Comparison of ENCODE assay signal across 22 cellular contexts in genomic region chr17:71546369-71546864, GRCh38.
A peak's percentile ranks its signal among the peaks of the same experiment; 100 is the strongest.
DNase-seq lines count a peak whose midpoint lies in the region; ATAC-seq and TF ChIP-seq lines count a peak whose summit lies in the region.
"Had no signal": no experiment of that assay in that cellular context is flagged by ENCODE, and none has a peak within 500 bp of the region (broad histone marks: within the 10 kb centered on the region; RNA-seq: fewer than 3 reads in every experiment).

No MANE protein-coding gene starts in this region.

- H3K4me3 ChIP-seq in SK-N-SH (ENCODE audit: low read depth in 2 of 2, low read length in 1 of 2) (no peak overlapping the region), IMR-90 (ENCODE audit: insufficient read depth, low read depth, low read length) (no peak overlapping the region)
- H3K4me3 ChIP-seq: BLaER1 had no signal

- dilution Hi-C loops in IMR-90 (cut with HindIII; ENCODE audit: low sequenced_read_pairs, unreplicated experiment), result no loop called here

- no peak for TF ChIP-seq RAD21 in SK-N-SH (IDR thresholded peaks at IDR 0.05; ENCODE audit: low read length)
- no peak for TF ChIP-seq RAD21 in IMR-90 (IDR thresholded peaks at IDR 0.05; ENCODE audit: low read length)

- intact Hi-C loops in IMR-90 (cut with micrococcal nuclease), result no loop called here

- no peaks in the 10 kb centered on the region for H3K27me3 Mint-ChIP-seq in chondrocyte (ENCODE audit: low read depth)
- H3K27me3 Mint-ChIP-seq: CD4-positive, CD25-positive, alpha-beta regulatory T cell; CD8-positive, alpha-beta memory T cell had no signal

- WGBS in SK-N-SH (ENCODE audit: low lambda C conversion rate), result 71% methylated on average over 4 of the region's 4 CpGs
- WGBS in IMR-90 (ENCODE audit: extremely low coverage in 2 of 2, insufficient read length in 1 of 2), 2 experiments, result no CpG with 5 or more reads among the region's 4 CpGs

- no peak overlapping the region for H2BK15ac ChIP-seq in IMR-90 (ENCODE audit: low read depth, low read length)

- H3K36me3 ChIP-seq in SK-N-SH (replicated peaks in 1 of 2; ENCODE audit: control insufficient read depth in 1 of 2, insufficient read depth in 2 of 2, low read length in 1 of 2) (no peaks in the 10 kb centered on the region), IMR-90 (ENCODE audit: control insufficient read depth, insufficient read depth, low read length) (no peaks in the 10 kb centered on the region)
- H3K36me3 ChIP-seq: BE2C, BLaER1 had no signal

- no peak overlapping the region for H3K56ac ChIP-seq in IMR-90 (ENCODE audit: extremely low read depth, insufficient read depth, low read length)

- 0 out of 2 replicates have a peak overlapping the region, but pooled peaks have one; percentile 30 for H2AFZ ChIP-seq in SK-N-SH (ENCODE audit: low read depth)
- no peak overlapping the region for H2AFZ ChIP-seq in IMR-90 (replicated peaks; ENCODE audit: low read length, poor library complexity)

- no peaks in the 10 kb centered on the region for H3K9me2 ChIP-seq in SK-N-SH

- no peak for DNase-seq in SK-N-SH
- DNase-seq in IMR-90, result no peak
- no peak for DNase-seq in chondrocyte (ENCODE audit: low spot score)
- no peak for DNase-seq in DMS53 treated with DMSO at 0.1 percent for 48 hours (lab: John Stamatoyannopoulos, UW; ENCODE audit: unreplicated experiment)
- DNase-seq in NCI-H187 treated with DMSO at 0.1 percent for 48 hours (lab: John Stamatoyannopoulos, UW), result no peak
- no peak for DNase-seq in activated naive CD4-positive, alpha-beta T cell treated with Interleukin-2 at 50 U/mL for 16 hours
- DNase-seq: ACHN; BE2C; C1 segment of cervical spinal cord; CD4-positive, alpha-beta memory T cell; CD4-positive, CD25-positive, alpha-beta regulatory T cell; COR-L47; DMS 273 treated with DMSO at 0.1 percent for 48 hours; DMS153; DMS53; DMS79 treated with DMSO at 0.1 percent for 48 hours; GF-D8 had no signal

- no peaks in the 10 kb centered on the region for H3K36me3 Mint-ChIP-seq in chondrocyte (ENCODE audit: low read depth)
- H3K36me3 Mint-ChIP-seq: CD14-positive monocyte; CD4-positive, alpha-beta memory T cell; CD4-positive, CD25-positive, alpha-beta regulatory T cell; CD8-positive, alpha-beta memory T cell had no signal

- H3K9me1 ChIP-seq in IMR-90 (ENCODE audit: insufficient read depth, low read length), result no peaks in the 10 kb centered on the region

- H2AK5ac ChIP-seq in IMR-90 (ENCODE audit: low read depth, low read length), result no peak overlapping the region

- no peak for ATAC-seq in SK-N-SH treated with all-trans-retinoic acid at 6 μM for 48 hours
- ATAC-seq in IMR-90 (ENCODE audit: low read depth), result no peak

- H3K4me1 ChIP-seq in SK-N-SH (ENCODE audit: control insufficient read depth in 1 of 2, insufficient read depth in 2 of 2, low read depth in 1 of 2, low read length in 1 of 2) (peaks cover 0 to 16% of the 10 kb centered on the region in 2 experiments; a peak in 2 of 4 replicates), IMR-90 (ENCODE audit: control insufficient read depth, insufficient read depth, low read length) (peaks cover 6% of the 10 kb centered on the region; the same call in 1 of the 2 replicates)
- H3K4me1 ChIP-seq: BLaER1 had no signal

- no peak overlapping the region for H4K5ac ChIP-seq in IMR-90 (ENCODE audit: low read depth, low read length)

- BruUV-seq in IMR-90 (replicated peaks; lab: Mats Ljungman, UMichigan), result no TSS peak

- TF ChIP-seq EP300 in SK-N-SH (IDR thresholded peaks at IDR 0.05; ENCODE audit: borderline replicate concordance in 1 of 2, low read depth in 1 of 2, low read length in 1 of 2), result no peak

- H3K9me3 Mint-ChIP-seq in chondrocyte (ENCODE audit: low read depth), result no peaks in the 10 kb centered on the region

- no peaks in the 10 kb centered on the region for H3F3A ChIP-seq in SK-N-SH (replicated peaks; ENCODE audit: insufficient read depth)

- no peaks in the 10 kb centered on the region for H3K9me3 ChIP-seq in SK-N-SH
- no peaks in the 10 kb centered on the region for H3K9me3 ChIP-seq in IMR-90 (ENCODE audit: control insufficient read depth, insufficient read depth, low read length)
- H3K9me3 ChIP-seq: BE2C, BLaER1 had no signal

- H2BK120ac ChIP-seq in IMR-90 (ENCODE audit: low read depth, low read length), result no peak overlapping the region

- peak overlapping the region; percentile 15 for H2BK5ac ChIP-seq in IMR-90 (ENCODE audit: low read depth, low read length, poor library complexity, severe bottlenecking)

- TF ChIP-seq POLR2A in IMR-90 (IDR thresholded peaks at IDR 0.05; ENCODE audit: low read depth, low read length), result no peak

- H3K23ac ChIP-seq in IMR-90 (ENCODE audit: low read depth, low read length), result no peak overlapping the region

- no peak overlapping the region for H3K4ac ChIP-seq in IMR-90 (ENCODE audit: low read depth, low read length)

- POLR2A ChIA-PET in SK-N-SH (lab: Yijun Ruan, JAX) (no interaction called here), IMR-90 (lab: Charles Lee; ENCODE audit: unreplicated experiment) (no interaction called here)

- H4K20me1 ChIP-seq in SK-N-SH (ENCODE audit: insufficient read depth) (no peaks in the 10 kb centered on the region), IMR-90 (ENCODE audit: insufficient read depth, low read length) (no peaks in the 10 kb centered on the region)
- H4K20me1 ChIP-seq: BLaER1 had no signal

- H3K4me2 ChIP-seq in SK-N-SH (peak overlapping the region; percentile 27; the same call in 1 of the 2 replicates), IMR-90 (ENCODE audit: low read depth, low read length) (no peak overlapping the region)
- H3K4me2 ChIP-seq: BLaER1 had no signal

- H3K27ac Mint-ChIP-seq in chondrocyte (ENCODE audit: unreplicated experiment), result peak overlapping the region; percentile 25
- H3K27ac Mint-ChIP-seq: CD14-positive monocyte; CD4-positive, alpha-beta memory T cell; CD8-positive, alpha-beta memory T cell had no signal

- H3K27ac ChIP-seq in SK-N-SH (ENCODE audit: low read depth in 2 of 2, low read length in 1 of 2) (no peak overlapping the region), IMR-90 (ENCODE audit: insufficient read depth, low read length) (no peak overlapping the region)
- H3K27ac ChIP-seq: 22Rv1, BLaER1 had no signal

- in situ Hi-C loops in IMR-90 (cut with MboI; ENCODE audit: low sequenced_read_pairs), result no loop called here

- H3K4me1 Mint-ChIP-seq in chondrocyte (ENCODE audit: low read depth), result peaks cover 25% of the 10 kb centered on the region
- H3K4me1 Mint-ChIP-seq: CD14-positive monocyte; CD4-positive, alpha-beta memory T cell; CD4-positive, CD25-positive, alpha-beta regulatory T cell; CD8-positive, alpha-beta memory T cell had no signal

- H2AK9ac ChIP-seq in IMR-90 (replicated peaks; ENCODE audit: low read depth, low read length, poor library complexity), result no peak overlapping the region

- H3K18ac ChIP-seq in IMR-90 (ENCODE audit: low read depth, low read length), result no peak overlapping the region; the same call in 1 of the 2 replicates

- H3K4me3 Mint-ChIP-seq in chondrocyte (ENCODE audit: unreplicated experiment), result no peak overlapping the region
- H3K4me3 Mint-ChIP-seq: CD14-positive monocyte; CD4-positive, alpha-beta memory T cell; CD4-positive, CD25-positive, alpha-beta regulatory T cell; CD8-positive, alpha-beta memory T cell had no signal

- no peaks in the 10 kb centered on the region for H3K79me1 ChIP-seq in IMR-90 (ENCODE audit: low read depth in 1 of 2, low read length in 2 of 2)

- H4K91ac ChIP-seq in IMR-90 (ENCODE audit: insufficient read depth, low read depth, low read length), result no peak overlapping the region

- H3K9ac ChIP-seq in SK-N-SH (no peak overlapping the region), IMR-90 (ENCODE audit: low read depth, low read length) (no peak overlapping the region)
- H3K9ac ChIP-seq: BLaER1 had no signal

- no peak overlapping the region for H4K8ac ChIP-seq in IMR-90 (ENCODE audit: low read depth in 2 of 2, low read length in 2 of 2)

- TF ChIP-seq CTCF in SK-N-SH (IDR thresholded peaks at IDR 0.05) (no peak), IMR-90 (conservative IDR thresholded peaks at IDR 0.05; ENCODE audit: low read depth, low read length) (no peak), chondrocyte (IDR thresholded peaks at IDR 0.05) (no peak)

- H3K14ac ChIP-seq in IMR-90 (replicated peaks; ENCODE audit: low read depth, low read length), result no peak overlapping the region

- H3K27me3 ChIP-seq in SK-N-SH (ENCODE audit: insufficient read depth), result no peaks in the 10 kb centered on the region
- H3K27me3 ChIP-seq in IMR-90 (ENCODE audit: control insufficient read depth, insufficient read depth, low read length), result no peaks in the 10 kb centered on the region
- H3K27me3 ChIP-seq: BE2C, BLaER1 had no signal

- CTCF ChIA-PET in SK-N-SH (lab: Yijun Ruan, JAX), result no interaction called here
- CTCF ChIA-PET in IMR-90 (lab: Yijun Ruan, JAX), result interaction anchor here (0.9 kb wide), 1 partner anchor 224 kb away, joined by 3 read pairs; no protein-coding TSS in a partner anchor

- no peaks in the 10 kb centered on the region for H3K79me2 ChIP-seq in SK-N-SH (ENCODE audit: insufficient read depth)

- no peak overlapping the region for H2BK20ac ChIP-seq in IMR-90 (ENCODE audit: low read depth, low read length)

TF ChIP-seq in SK-N-SH treated with all-trans-retinoic acid at 6 μM for 48 hours, 23 proteins besides CTCF, POLR2A, EP300 and RAD21:
- no peak for TF ChIP-seq ZC3H10 (CRISPR knock-in tag; IDR thresholded peaks at IDR 0.05)

TF ChIP-seq in IMR-90, 13 proteins besides CTCF, POLR2A, EP300 and RAD21 (continues in another document):
- TF ChIP-seq MAZ (IDR thresholded peaks at IDR 0.05; ENCODE audit: borderline replicate concordance, low read depth, low read length), result no peak
- TF ChIP-seq FOS (IDR thresholded peaks at IDR 0.05; ENCODE audit: low read depth, low read length), result no peak
- TF ChIP-seq BHLHE40 (IDR thresholded peaks at IDR 0.05; ENCODE audit: low read depth, low read length), result no peak
- no peak for TF ChIP-seq RCOR1 (IDR thresholded peaks at IDR 0.05; ENCODE audit: insufficient replicate concordance, low read length)
- no peak for TF ChIP-seq SMC3 (IDR thresholded peaks at IDR 0.05; ENCODE audit: low read depth, low read length)
- TF ChIP-seq CHD1 (IDR thresholded peaks at IDR 0.05; ENCODE audit: low read depth, low read length), result no peak
- no peak for TF ChIP-seq NFE2L2 (IDR thresholded peaks at IDR 0.05; ENCODE audit: low read depth, low read length)
- no peak for TF ChIP-seq RFX5 (IDR thresholded peaks at IDR 0.05; ENCODE audit: low read depth, low read length)
- TF ChIP-seq ELK1 (IDR thresholded peaks at IDR 0.05; ENCODE audit: borderline replicate concordance, low read depth, low read length), result no peak
